ENCODE assay signal across 14 cellular contexts in genomic region chr19:49455729-49456128, GRCh38. TPM values are rescaled to one million over a fixed set of nuclear protein-coding genes. Genes with fewer than 3 reads are reported as not detected.
A peak's percentile ranks its signal among the peaks of the same experiment; 100 is the strongest.
DNase-seq lines count a peak whose midpoint lies in the region; ATAC-seq and TF ChIP-seq lines count a peak whose summit lies in the region.
"Had no signal": no experiment of that assay in that cellular context is flagged by ENCODE, and none has a peak within 500 bp of the region (broad histone marks: within the 10 kb centered on the region; RNA-seq: fewer than 3 reads in every experiment).

No MANE protein-coding gene starts in this region.

- CTCF ChIA-PET in MCF 10A (lab: Yijun Ruan, JAX), result interaction anchor here (0.8 to 1.8 kb wide), 2 partner anchors 11 to 18 kb away, joined by 4 read pairs; no protein-coding TSS in a partner anchor
- CTCF ChIA-PET in naive thymus-derived CD4-positive, alpha-beta T cell (lab: Charles Lee), result interaction anchor here (1.4 to 12.2 kb wide), 2 partner anchors 9 to 16 kb away, joined by 3 to 83 read pairs; partner anchors contain the start of gene FLT3LG

- no peak for ATAC-seq in activated naive CD8-positive, alpha-beta T cell treated with anti-CD3 and anti-CD28 coated beads, Interleukin-2, amount 50 U/mL, for 24 hours
- ATAC-seq in naive thymus-derived CD4-positive, alpha-beta T cell, result no peak
- ATAC-seq in GM21825 (IDR thresholded peaks at IDR 0.05; ENCODE audit: unreplicated experiment) (no peak), HG02970 (IDR thresholded peaks at IDR 0.05; ENCODE audit: low FRiP score, unreplicated experiment) (no peak)
- ATAC-seq: pancreas had no signal

- no peaks in the 10 kb centered on the region for H3K27me3 ChIP-seq in breast epithelium
- H3K27me3 ChIP-seq in naive thymus-derived CD4-positive, alpha-beta T cell (ENCODE audit: control insufficient read depth in 2 of 2, insufficient read depth in 2 of 2, low read length in 2 of 2), result no peaks in the 10 kb centered on the region
- H3K27me3 ChIP-seq: pancreas had no signal

- no TSS peak for BruUV-seq in MCF 10A (replicated peaks; lab: Mats Ljungman, UMichigan)

- intact Hi-C loops in MCF 10A (cut with micrococcal nuclease) (no loop called here), breast epithelium (cut with DNase I; ENCODE audit: low total_unique reads) (no loop called here)
- intact Hi-C loops in naive thymus-derived CD4-positive, alpha-beta T cell (cut with micrococcal nuclease), result no loop called here
- intact Hi-C loops in activated CD4-positive, alpha-beta T cell treated with anti-CD3 and anti-CD28 coated beads, Interleukin-2, amount 10 ng/mL, durations not matched to agents 24 days and 14 days (cut with micrococcal nuclease), result no loop called here

- no peak overlapping the region for H3K27ac Mint-ChIP-seq in MCF 10A (ENCODE audit: low read depth, unreplicated experiment)
- no peak overlapping the region for H3K27ac Mint-ChIP-seq in activated naive CD8-positive, alpha-beta T cell treated with anti-CD3 and anti-CD28 coated beads, Interleukin-2, amount 50 U/mL, for 24 hours
- H3K27ac Mint-ChIP-seq in naive thymus-derived CD4-positive, alpha-beta T cell, result peak overlapping the region in 6 of 9 donors; percentile 11 to 75 (median 35)
- H3K27ac Mint-ChIP-seq in type B pancreatic cell, result peak overlapping the region; percentile 5
- no peak overlapping the region for H3K27ac Mint-ChIP-seq in activated CD4-positive, alpha-beta T cell treated with anti-CD3 and anti-CD28 coated beads, Interleukin-2, amount 10 ng/mL, durations not matched to agents 24 days and 14 days

- peak overlapping the region in 1 of 2 donors; percentile 58 for H3K27ac ChIP-seq in breast epithelium
- no peak overlapping the region for H3K27ac ChIP-seq in naive thymus-derived CD4-positive, alpha-beta T cell (ENCODE audit: low read depth, low read length)
- H3K27ac ChIP-seq: VCaP had no signal

- H3K36me3 Mint-ChIP-seq in MCF 10A (ENCODE audit: insufficient read depth, unreplicated experiment) (peaks cover 31% of the 10 kb centered on the region), type B pancreatic cell (peaks cover 9% of the 10 kb centered on the region)
- H3K36me3 Mint-ChIP-seq in activated naive CD8-positive, alpha-beta T cell treated with anti-CD3 and anti-CD28 coated beads, Interleukin-2, amount 50 U/mL, for 24 hours (ENCODE audit: low read depth), result peaks cover 16% of the 10 kb centered on the region
- H3K36me3 Mint-ChIP-seq in naive thymus-derived CD4-positive, alpha-beta T cell, result peaks cover 8 to 19% (median 10%) of the 10 kb centered on the region in 5 donors
- peaks cover 17% of the 10 kb centered on the region for H3K36me3 Mint-ChIP-seq in activated CD4-positive, alpha-beta T cell treated with anti-CD3 and anti-CD28 coated beads, Interleukin-2, amount 10 ng/mL, durations not matched to agents 24 days and 14 days (ENCODE audit: low read depth)

- no peak overlapping the region for H3K4me3 ChIP-seq in breast epithelium
- H3K4me3 ChIP-seq in naive thymus-derived CD4-positive, alpha-beta T cell (ENCODE audit: low read length), result no peak overlapping the region
- H3K4me3 ChIP-seq: pancreas had no signal

- TF ChIP-seq CTCF in MCF 10A (IDR thresholded peaks at IDR 0.05; ENCODE audit: unreplicated experiment), result no peak
- no peak for TF ChIP-seq CTCF in breast epithelium (IDR thresholded peaks at IDR 0.05)
- no peak for TF ChIP-seq CTCF in type B pancreatic cell (conservative IDR thresholded peaks at IDR 0.05)

- POLR2A ChIA-PET in MCF 10A (lab: Yijun Ruan, JAX), result interaction anchor here (1.0 kb wide), 1 partner anchor 27 kb away, joined by 3 read pairs; no protein-coding TSS in a partner anchor
- POLR2A ChIA-PET in naive thymus-derived CD4-positive, alpha-beta T cell (lab: Charles Lee), result interaction anchor here (0.8 to 15.5 kb wide), 5 partner anchors 10 to 200 kb away, joined by 3 to 226 read pairs (median 5); partner anchors contain the start of gene FLT3LG

- H3K27me3 Mint-ChIP-seq in MCF 10A (ENCODE audit: insufficient read depth, unreplicated experiment) (no peaks in the 10 kb centered on the region), type B pancreatic cell (peaks cover 2% of the 10 kb centered on the region)
- H3K27me3 Mint-ChIP-seq in activated naive CD8-positive, alpha-beta T cell treated with anti-CD3 and anti-CD28 coated beads, Interleukin-2, amount 50 U/mL, for 24 hours, result no peaks in the 10 kb centered on the region
- no peaks in the 10 kb centered on the region for H3K27me3 Mint-ChIP-seq in naive thymus-derived CD4-positive, alpha-beta T cell
- no peaks in the 10 kb centered on the region for H3K27me3 Mint-ChIP-seq in activated CD4-positive, alpha-beta T cell treated with anti-CD3 and anti-CD28 coated beads, Interleukin-2, amount 10 ng/mL, durations not matched to agents 24 days and 14 days

- no peaks in the 10 kb centered on the region for H3K9me3 Mint-ChIP-seq in MCF 10A (ENCODE audit: unreplicated experiment)
- H3K9me3 Mint-ChIP-seq in activated naive CD8-positive, alpha-beta T cell treated with anti-CD3 and anti-CD28 coated beads, Interleukin-2, amount 50 U/mL, for 24 hours, result no peaks in the 10 kb centered on the region
- peaks cover 0 to 5% (median 0%) of the 10 kb centered on the region in 11 donors for H3K9me3 Mint-ChIP-seq in naive thymus-derived CD4-positive, alpha-beta T cell
- no peaks in the 10 kb centered on the region for H3K9me3 Mint-ChIP-seq in type B pancreatic cell
- H3K9me3 Mint-ChIP-seq in activated CD4-positive, alpha-beta T cell treated with anti-CD3 and anti-CD28 coated beads, Interleukin-2, amount 10 ng/mL, durations not matched to agents 24 days and 14 days, result no peaks in the 10 kb centered on the region

- H3K36me3 ChIP-seq in breast epithelium, result no peaks in the 10 kb centered on the region
- peaks cover 0 to 37% (median 0%) of the 10 kb centered on the region in 3 experiments for H3K36me3 ChIP-seq in naive thymus-derived CD4-positive, alpha-beta T cell (ENCODE audit: control insufficient read depth in 2 of 3, insufficient read depth in 3 of 3, low read length in 3 of 3)

- no peaks in the 10 kb centered on the region for H3K9me3 ChIP-seq in breast epithelium
- H3K9me3 ChIP-seq in naive thymus-derived CD4-positive, alpha-beta T cell (ENCODE audit: control insufficient read depth in 2 of 3, low read length in 3 of 3), result no peaks in the 10 kb centered on the region
- H3K9me3 ChIP-seq: pancreas had no signal

- DNase-seq in MCF 10A (ENCODE audit: unreplicated experiment) (peak; percentile 25), breast epithelium (ENCODE audit: low spot score in 2 of 2) (no peak), type B pancreatic cell (ENCODE audit: extremely low spot score, unreplicated experiment) (no peak)
- DNase-seq in activated naive CD8-positive, alpha-beta T cell treated with anti-CD3 and anti-CD28 coated beads, Interleukin-2, amount 50 U/mL, for 24 hours, result no peak
- no peak for DNase-seq in naive thymus-derived CD4-positive, alpha-beta T cell
- DNase-seq in activated CD4-positive, alpha-beta T cell treated with anti-CD3 and anti-CD28 coated beads, Interleukin-2, amount 10 ng/mL, durations not matched to agents 24 days and 14 days, result no peak
- DNase-seq: activated T-cell treated with anti-CD3 and anti-CD28 coated beads, Interleukin-2, amount 50 U/mL, for 1 hour; mesendoderm; NCI-H1048; pancreas had no signal

- H3K4me1 Mint-ChIP-seq in MCF 10A (ENCODE audit: insufficient read depth, unreplicated experiment) (peaks cover 8% of the 10 kb centered on the region), type B pancreatic cell (ENCODE audit: unreplicated experiment) (peaks cover 10% of the 10 kb centered on the region)
- H3K4me1 Mint-ChIP-seq in activated naive CD8-positive, alpha-beta T cell treated with anti-CD3 and anti-CD28 coated beads, Interleukin-2, amount 50 U/mL, for 24 hours, result peaks cover 34% of the 10 kb centered on the region
- peaks cover 18 to 45% (median 38%) of the 10 kb centered on the region in 7 donors for H3K4me1 Mint-ChIP-seq in naive thymus-derived CD4-positive, alpha-beta T cell
- peaks cover 22% of the 10 kb centered on the region for H3K4me1 Mint-ChIP-seq in activated CD4-positive, alpha-beta T cell treated with anti-CD3 and anti-CD28 coated beads, Interleukin-2, amount 10 ng/mL, durations not matched to agents 24 days and 14 days

- H3K4me3 Mint-ChIP-seq in MCF 10A (ENCODE audit: unreplicated experiment), result no peak overlapping the region
- peak overlapping the region; percentile 4 for H3K4me3 Mint-ChIP-seq in activated naive CD8-positive, alpha-beta T cell treated with anti-CD3 and anti-CD28 coated beads, Interleukin-2, amount 50 U/mL, for 24 hours
- peak overlapping the region in 3 of 10 donors; percentile 38 to 45 (median 42) for H3K4me3 Mint-ChIP-seq in naive thymus-derived CD4-positive, alpha-beta T cell
- H3K4me3 Mint-ChIP-seq in type B pancreatic cell, result peak overlapping the region; percentile 26
- no peak overlapping the region for H3K4me3 Mint-ChIP-seq in activated CD4-positive, alpha-beta T cell treated with anti-CD3 and anti-CD28 coated beads, Interleukin-2, amount 10 ng/mL, durations not matched to agents 24 days and 14 days

- no peak for TF ChIP-seq POLR2A in breast epithelium (IDR thresholded peaks at IDR 0.05)

- peaks cover 0 to under 1% of the 10 kb centered on the region in 2 donors for H3K4me1 ChIP-seq in breast epithelium
- H3K4me1 ChIP-seq in naive thymus-derived CD4-positive, alpha-beta T cell (ENCODE audit: control insufficient read depth in 2 of 2, insufficient read depth in 2 of 2, low read length in 2 of 2), result peaks cover 9 to 19% of the 10 kb centered on the region in 2 donors

RNA-seq across cellular contexts. Expression of gene ALDH16A1, which starts 2.7 kb away (rescaled TPM):
- 28.4 and 34.2 TPM in 2 replicates for total RNA-seq in MCF 10A (2022)
- total RNA-seq in breast epithelium, result 10 to 100 TPM; 20.6 to 34.4 (median 32.2) TPM
- total RNA-seq in naive thymus-derived CD4-positive, alpha-beta T cell, result 10 to 100 TPM; 27.6 to 38.1 (median 33.3) TPM
- 10 to 100 TPM; 28.3 to 37.8 TPM for polyA plus RNA-seq in naive thymus-derived CD4-positive, alpha-beta T cell
- 22.7 and 33.7 TPM in 2 replicates for total RNA-seq in type B pancreatic cell (ENCODE audit: low replicate concordance)
- 27.2 and 28.4 TPM in 2 replicates for total RNA-seq in activated CD4-positive, alpha-beta T cell treated with anti-CD3 and anti-CD28 coated beads, Interleukin-2, amount 10 ng/mL, durations not matched to agents 24 days and 14 days

RNA-seq across cellular contexts. Expression of gene PIH1D1, which starts 4.1 kb away (rescaled TPM):
- total RNA-seq in MCF 10A (2022), result 86.3 and 116 TPM in 2 replicates
- 100 to 1,000 TPM in 2 of 3 donors, 10 to 100 TPM in 1; 94.4 to 121 (median 106) TPM for total RNA-seq in breast epithelium
- 100 to 1,000 TPM; 136 to 183 (median 159) TPM for total RNA-seq in naive thymus-derived CD4-positive, alpha-beta T cell
- polyA plus RNA-seq in naive thymus-derived CD4-positive, alpha-beta T cell, result 10 to 100 TPM; 62.7 to 91.8 TPM
- total RNA-seq in type B pancreatic cell (ENCODE audit: low replicate concordance), result 83.1 and 93.3 TPM in 2 replicates
- total RNA-seq in activated CD4-positive, alpha-beta T cell treated with anti-CD3 and anti-CD28 coated beads, Interleukin-2, amount 10 ng/mL, durations not matched to agents 24 days and 14 days, result 134 and 135 TPM in 2 replicates

RNA-seq across cellular contexts. Expression of gene SLC17A7, which starts 14.4 kb away (rescaled TPM):
- total RNA-seq in MCF 10A (2022), result not detected in 2 replicates
- total RNA-seq in breast epithelium, result 1 to 10 TPM in 1 of 3 donors, under 1 TPM in 2; 0.44 to 4.3 (median 0.98) TPM
- under 1 TPM in 2 of 5 experiments, not detected in 3; 0.12 to 0.22 TPM for total RNA-seq in naive thymus-derived CD4-positive, alpha-beta T cell
- polyA plus RNA-seq in naive thymus-derived CD4-positive, alpha-beta T cell, result not detected
- total RNA-seq in type B pancreatic cell (ENCODE audit: low replicate concordance), result 0.19 TPM in 1 of 2 replicates, not detected in the other
- total RNA-seq in activated CD4-positive, alpha-beta T cell treated with anti-CD3 and anti-CD28 coated beads, Interleukin-2, amount 10 ng/mL, durations not matched to agents 24 days and 14 days, result 0.12 and 0.54 TPM in 2 replicates

RNA-seq across cellular contexts. Expression of gene FLT3LG, which starts 18.3 kb away (rescaled TPM):
- total RNA-seq in MCF 10A (2022), result 1.5 and 3.6 TPM in 2 replicates
- total RNA-seq in breast epithelium, result 1 to 10 TPM; 4.3 to 7.0 (median 4.6) TPM
- total RNA-seq in naive thymus-derived CD4-positive, alpha-beta T cell, result 100 to 1,000 TPM in 3 of 5 experiments, 10 to 100 TPM in 2; 90.6 to 401 (median 280) TPM
- polyA plus RNA-seq in naive thymus-derived CD4-positive, alpha-beta T cell, result 100 to 1,000 TPM; 148 to 168 TPM
- 1.9 and 2.0 TPM in 2 replicates for total RNA-seq in type B pancreatic cell (ENCODE audit: low replicate concordance)
- 51.8 and 57.6 TPM in 2 replicates for total RNA-seq in activated CD4-positive, alpha-beta T cell treated with anti-CD3 and anti-CD28 coated beads, Interleukin-2, amount 10 ng/mL, durations not matched to agents 24 days and 14 days

RNA-seq across cellular contexts. Expression of gene GFY, which starts 30.5 kb away (rescaled TPM):
- total RNA-seq in MCF 10A (2022), result not detected in 2 replicates
- total RNA-seq in breast epithelium, result not detected
- not detected for total RNA-seq in naive thymus-derived CD4-positive, alpha-beta T cell
- not detected for polyA plus RNA-seq in naive thymus-derived CD4-positive, alpha-beta T cell
- not detected in 2 replicates for total RNA-seq in type B pancreatic cell (ENCODE audit: low replicate concordance)
- total RNA-seq in activated CD4-positive, alpha-beta T cell treated with anti-CD3 and anti-CD28 coated beads, Interleukin-2, amount 10 ng/mL, durations not matched to agents 24 days and 14 days, result not detected in 2 replicates
- total RNA-seq: pancreas, SK-MEL-5 had no signal
- polyA plus RNA-seq: pancreas had no signal

Comparison
In these comparisons a context has a peak if more than half of its experiments do, and no peak if none do; other contexts are left out.
1. H3K27ac Mint-ChIP-seq: peak in naive thymus-derived CD4-positive, alpha-beta T cell (6 of 9) and type B pancreatic cell (single experiment); none in MCF 10A (single experiment), activated naive CD8-positive, alpha-beta T cell treated with anti-CD3 and anti-CD28 coated beads, Interleukin-2, amount 50 U/mL, for 24 hours (single experiment) and activated CD4-positive, alpha-beta T cell treated with anti-CD3 and anti-CD28 coated beads, Interleukin-2, amount 10 ng/mL, durations not matched to agents 24 days and 14 days (single experiment).
2. H3K4me3 Mint-ChIP-seq: peak in activated naive CD8-positive, alpha-beta T cell treated with anti-CD3 and anti-CD28 coated beads, Interleukin-2, amount 50 U/mL, for 24 hours (single experiment) and type B pancreatic cell (single experiment); none in MCF 10A (single experiment) and activated CD4-positive, alpha-beta T cell treated with anti-CD3 and anti-CD28 coated beads, Interleukin-2, amount 10 ng/mL, durations not matched to agents 24 days and 14 days (single experiment).